ENCODE assay signal across 26 cellular contexts in genomic region chr2:154689158-154689557, GRCh38. TPM values are rescaled to one million over a fixed set of nuclear protein-coding genes. Genes with fewer than 3 reads are reported as not detected.
"Had no signal": no experiment of that assay in that cellular context is flagged by ENCODE, and none has a peak within 500 bp of the region (broad histone marks: within the 10 kb centered on the region; RNA-seq: fewer than 3 reads in every experiment).

No MANE protein-coding gene starts in this region.

- DNase-seq: colonic mucosa; cortex of kidney; dermis blood vessel endothelial cell; dorsolateral prefrontal cortex; effector CD4-positive, alpha-beta T cell; effector CD8-positive, alpha-beta T cell; effector memory CD4-positive, alpha-beta T cell; effector memory CD8-positive, alpha-beta T cell; endodermal cell; erythroblast; esophagus squamous epithelium; foreskin fibroblast; foreskin keratinocyte; foreskin melanocyte; gastrocnemius medialis; glutamatergic neuron; head of caudate nucleus; heart left ventricle; heart right ventricle had no signal

- H3K27me3 ChIP-seq: colonic mucosa, esophagus muscularis mucosa, foreskin keratinocyte, gastrocnemius medialis, gastroesophageal sphincter, heart left ventricle, heart right ventricle had no signal

- ATAC-seq: effector memory CD8-positive, alpha-beta T cell; esophagus mucosa; foreskin keratinocyte; gastrocnemius medialis; gastroesophageal sphincter; heart left ventricle; heart right ventricle had no signal

- H3K9me3 ChIP-seq: colonic mucosa, esophagus muscularis mucosa, esophagus squamous epithelium, gastrocnemius medialis, gastroesophageal sphincter, heart left ventricle, heart right ventricle had no signal

- H3K4me1 ChIP-seq: colonic mucosa, esophagus squamous epithelium, foreskin keratinocyte, gastrocnemius medialis, gastroesophageal sphincter, heart left ventricle, heart right ventricle had no signal

- H3K27ac ChIP-seq: colonic mucosa, coronary artery, dorsolateral prefrontal cortex, epithelial cell of prostate, esophagus muscularis mucosa, esophagus squamous epithelium, foreskin keratinocyte, gastrocnemius medialis, gastroesophageal sphincter, heart left ventricle, heart right ventricle had no signal

- H3K36me3 ChIP-seq: colonic mucosa, esophagus muscularis mucosa, esophagus squamous epithelium, gastrocnemius medialis, gastroesophageal sphincter, heart left ventricle, heart right ventricle had no signal

- H3K4me3 ChIP-seq: colonic mucosa, coronary artery, dorsolateral prefrontal cortex, esophagus muscularis mucosa, esophagus squamous epithelium, gastrocnemius medialis, gastroesophageal sphincter, heart left ventricle, heart right ventricle had no signal

RNA-seq across cellular contexts. Expression of gene KCNJ3, which starts 9.3 kb away (rescaled TPM):
- polyA plus RNA-seq: endothelial cell of umbilical vein, fibroblast of lung, foreskin keratinocyte had no signal
